9 cellular contexts compared by ENCODE assay signal in the genomic region with DNA sequence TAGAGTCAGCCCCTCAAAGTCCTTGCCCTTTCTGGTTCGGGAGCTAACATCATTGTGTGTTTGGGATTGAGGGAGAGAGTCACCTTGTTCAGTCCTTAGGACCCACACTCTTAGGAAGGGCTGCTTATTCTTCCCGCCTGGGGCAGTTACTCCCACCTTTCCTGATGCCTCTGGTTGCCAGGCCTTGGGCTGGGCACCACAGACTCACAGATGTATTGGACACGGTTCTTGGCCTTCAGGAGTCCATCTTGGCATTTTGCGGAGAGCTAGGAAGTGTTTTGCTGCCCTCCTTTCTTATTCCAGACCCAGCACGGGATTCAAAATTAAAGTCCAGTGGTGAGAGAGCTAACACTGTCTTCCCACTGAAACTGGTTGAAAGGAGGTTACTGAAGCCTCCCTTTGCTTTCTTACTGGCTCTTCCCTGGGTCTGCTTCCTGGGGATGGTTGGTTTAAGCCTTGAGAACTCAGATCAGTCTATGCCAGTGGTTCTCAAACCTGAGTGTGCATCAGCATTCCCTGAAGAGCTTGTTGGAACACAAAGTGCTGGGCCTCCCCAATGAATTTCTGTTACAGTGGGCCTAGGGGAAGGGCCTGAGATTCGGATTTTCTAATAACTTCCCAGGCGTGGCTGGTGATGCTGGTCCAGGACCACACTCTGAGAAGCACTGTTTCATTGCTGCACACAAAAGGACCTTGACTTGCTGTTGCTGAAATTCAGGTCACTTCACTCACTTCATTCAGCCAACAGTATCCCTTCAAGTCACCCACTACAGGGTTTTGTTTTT.
DNase-seq lines count a peak whose midpoint lies in the region; ATAC-seq and TF ChIP-seq lines count a peak whose summit lies in the region.
"Had no signal": no experiment of that assay in that cellular context is flagged by ENCODE, and none has a peak within 500 bp of the region (broad histone marks: within the 10 kb centered on the region; RNA-seq: fewer than 3 reads in every experiment).

No MANE protein-coding gene starts in this region.

- no peak overlapping the region for H3K9ac ChIP-seq in parathyroid adenoma

- no peak for TF ChIP-seq CTCF in GM13976 (IDR thresholded peaks at IDR 0.05; ENCODE audit: borderline replicate concordance, control extremely low read depth, extremely low read depth, insufficient read depth, missing control alignments)
- no peak for TF ChIP-seq CTCF in LNCaP clone FGC (IDR thresholded peaks at IDR 0.05; ENCODE audit: control insufficient read depth, extremely low read depth, insufficient read depth)
- TF ChIP-seq CTCF in parathyroid adenoma (IDR thresholded peaks at IDR 0.05), result no peak

- H2AFZ ChIP-seq in parathyroid adenoma, result no peak overlapping the region

- in situ Hi-C loops in GM13976 (cut with MboI; ENCODE audit: low sequenced_read_pairs, unreplicated experiment), result no loop called here

- H3K27me3 ChIP-seq in parathyroid adenoma (ENCODE audit: control insufficient read depth, insufficient read depth, low read length), result no peaks in the 10 kb centered on the region

- no peak for ATAC-seq in GM21447 (IDR thresholded peaks at IDR 0.05; ENCODE audit: unreplicated experiment)

- DNase-seq in GM13976 (ENCODE audit: low spot score) (peak; percentile 26), LNCaP clone FGC (ENCODE audit: low read depth) (no peak), foreskin melanocyte (no peak), NCI-H748 treated with DMSO at 0.1 percent for 48 hours (lab: John Stamatoyannopoulos, UW) (no peak)
- DNase-seq: DMS153, NCI-H2081 treated with DMSO at 0.1 percent for 48 hours had no signal

- no peaks in the 10 kb centered on the region for H3K9me3 ChIP-seq in parathyroid adenoma (ENCODE audit: control insufficient read depth, low read length)

- H3K79me2 ChIP-seq in parathyroid adenoma, result no peaks in the 10 kb centered on the region

- peak overlapping the region; percentile 57; the same call in 1 of the 2 replicates for H3K4me3 ChIP-seq in LNCaP clone FGC (ENCODE audit: low read depth, low read length)
- H3K4me3 ChIP-seq in parathyroid adenoma (ENCODE audit: low read depth, low read length), result peak overlapping the region; percentile 88

- H3K27ac ChIP-seq in cingulate gyrus (ENCODE audit: low read depth, low read length) (peak overlapping the region; percentile 81), parathyroid adenoma (peak overlapping the region; percentile 54)

- no peaks in the 10 kb centered on the region for H3K4me1 ChIP-seq in parathyroid adenoma

- peak overlapping the region; percentile 99 for H3K4me2 ChIP-seq in parathyroid adenoma (ENCODE audit: low read length)

- no peaks in the 10 kb centered on the region for H3K36me3 ChIP-seq in parathyroid adenoma (ENCODE audit: control insufficient read depth, insufficient read depth, low read length)
